1 cellular context compared by ENCODE assay signal in the genomic region with DNA sequence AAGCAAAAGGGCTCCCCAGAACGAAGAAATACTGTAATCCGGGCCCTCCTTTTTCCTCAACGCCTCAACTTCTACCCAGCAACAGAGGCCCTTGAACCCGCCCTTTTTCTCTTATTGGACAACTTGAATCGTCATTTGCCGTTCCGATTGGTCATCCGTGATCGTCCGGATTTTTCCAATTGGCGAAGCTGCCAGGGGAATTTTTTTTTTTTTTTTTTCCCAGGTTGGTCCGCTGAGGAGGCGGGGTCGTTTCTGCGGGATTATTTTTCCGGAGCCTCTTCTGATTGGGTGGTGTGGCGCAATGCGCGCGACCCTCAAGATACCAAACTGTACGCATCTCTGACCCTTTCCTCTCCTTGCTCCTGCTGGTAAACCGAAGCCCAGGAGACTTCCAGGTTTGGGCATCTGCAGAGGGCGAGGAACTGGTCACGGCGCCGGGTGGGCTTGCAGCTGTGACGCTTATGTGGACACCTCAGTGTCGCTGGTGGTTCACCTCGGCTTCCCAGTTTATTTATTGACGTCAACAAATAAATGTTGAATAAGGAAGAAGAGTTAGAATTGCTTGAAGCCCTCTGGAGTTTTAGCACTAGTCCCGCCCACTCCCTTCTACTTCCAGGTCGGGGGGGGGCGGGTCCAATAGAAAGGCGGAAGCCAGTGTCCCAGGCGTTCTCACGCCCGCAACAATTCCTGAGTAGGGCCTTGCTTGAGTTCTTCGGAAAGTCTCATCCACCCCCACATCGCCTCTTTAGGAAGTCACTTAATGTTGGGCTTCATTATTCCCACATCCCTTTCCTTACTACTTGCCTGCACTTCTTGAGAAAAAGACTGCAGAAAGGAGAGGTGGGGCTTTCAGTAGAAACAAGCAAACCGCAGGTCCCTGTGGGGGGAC.
TF ChIP-seq lines count a peak whose summit lies in the region.

A gene with protein sequence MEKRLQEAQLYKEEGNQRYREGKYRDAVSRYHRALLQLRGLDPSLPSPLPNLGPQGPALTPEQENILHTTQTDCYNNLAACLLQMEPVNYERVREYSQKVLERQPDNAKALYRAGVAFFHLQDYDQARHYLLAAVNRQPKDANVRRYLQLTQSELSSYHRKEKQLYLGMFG (plus strand): TSS at position 654 of the 889 bp plus-strand sequence. CDS start 363 bp downstream, outside the sequence.

TF ChIP-seq in HepG2, 621 proteins besides CTCF, POLR2A, EP300 and RAD21 (continued from another document and continues in another):
- TF ChIP-seq, protein P1, sequence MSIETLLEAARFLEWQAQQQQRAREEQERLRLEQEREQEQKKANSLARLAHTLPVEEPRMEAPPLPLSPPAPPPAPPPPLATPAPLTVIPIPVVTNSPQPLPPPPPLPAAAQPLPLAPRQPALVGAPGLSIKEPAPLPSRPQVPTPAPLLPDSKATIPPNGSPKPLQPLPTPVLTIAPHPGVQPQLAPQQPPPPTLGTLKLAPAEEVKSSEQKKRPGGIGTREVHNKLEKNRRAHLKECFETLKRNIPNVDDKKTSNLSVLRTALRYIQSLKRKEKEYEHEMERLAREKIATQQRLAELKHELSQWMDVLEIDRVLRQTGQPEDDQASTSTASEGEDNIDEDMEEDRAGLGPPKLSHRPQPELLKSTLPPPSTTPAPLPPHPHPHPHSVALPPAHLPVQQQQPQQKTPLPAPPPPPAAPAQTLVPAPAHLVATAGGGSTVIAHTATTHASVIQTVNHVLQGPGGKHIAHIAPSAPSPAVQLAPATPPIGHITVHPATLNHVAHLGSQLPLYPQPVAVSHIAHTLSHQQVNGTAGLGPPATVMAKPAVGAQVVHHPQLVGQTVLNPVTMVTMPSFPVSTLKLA (IDR thresholded peaks at IDR 0.05) = no peak
- no peak for TF ChIP-seq NR2F1 (CRISPR knock-in tag; IDR thresholded peaks at IDR 0.05)
- no peak for TF ChIP-seq ZNF17 (CRISPR knock-in tag; IDR thresholded peaks at IDR 0.05)
- TF ChIP-seq ZNF891 (CRISPR knock-in tag; IDR thresholded peaks at IDR 0.05) = no peak
- TF ChIP-seq CHD4 (IDR thresholded peaks at IDR 0.05; ENCODE audit: borderline replicate concordance, low read length) = peak; percentile 77; the same call in 1 of the 2 replicates
- no peak for TF ChIP-seq YEATS4 (CRISPR knock-in tag; IDR thresholded peaks at IDR 0.05; ENCODE audit: borderline replicate concordance)
- TF ChIP-seq, protein P2, sequence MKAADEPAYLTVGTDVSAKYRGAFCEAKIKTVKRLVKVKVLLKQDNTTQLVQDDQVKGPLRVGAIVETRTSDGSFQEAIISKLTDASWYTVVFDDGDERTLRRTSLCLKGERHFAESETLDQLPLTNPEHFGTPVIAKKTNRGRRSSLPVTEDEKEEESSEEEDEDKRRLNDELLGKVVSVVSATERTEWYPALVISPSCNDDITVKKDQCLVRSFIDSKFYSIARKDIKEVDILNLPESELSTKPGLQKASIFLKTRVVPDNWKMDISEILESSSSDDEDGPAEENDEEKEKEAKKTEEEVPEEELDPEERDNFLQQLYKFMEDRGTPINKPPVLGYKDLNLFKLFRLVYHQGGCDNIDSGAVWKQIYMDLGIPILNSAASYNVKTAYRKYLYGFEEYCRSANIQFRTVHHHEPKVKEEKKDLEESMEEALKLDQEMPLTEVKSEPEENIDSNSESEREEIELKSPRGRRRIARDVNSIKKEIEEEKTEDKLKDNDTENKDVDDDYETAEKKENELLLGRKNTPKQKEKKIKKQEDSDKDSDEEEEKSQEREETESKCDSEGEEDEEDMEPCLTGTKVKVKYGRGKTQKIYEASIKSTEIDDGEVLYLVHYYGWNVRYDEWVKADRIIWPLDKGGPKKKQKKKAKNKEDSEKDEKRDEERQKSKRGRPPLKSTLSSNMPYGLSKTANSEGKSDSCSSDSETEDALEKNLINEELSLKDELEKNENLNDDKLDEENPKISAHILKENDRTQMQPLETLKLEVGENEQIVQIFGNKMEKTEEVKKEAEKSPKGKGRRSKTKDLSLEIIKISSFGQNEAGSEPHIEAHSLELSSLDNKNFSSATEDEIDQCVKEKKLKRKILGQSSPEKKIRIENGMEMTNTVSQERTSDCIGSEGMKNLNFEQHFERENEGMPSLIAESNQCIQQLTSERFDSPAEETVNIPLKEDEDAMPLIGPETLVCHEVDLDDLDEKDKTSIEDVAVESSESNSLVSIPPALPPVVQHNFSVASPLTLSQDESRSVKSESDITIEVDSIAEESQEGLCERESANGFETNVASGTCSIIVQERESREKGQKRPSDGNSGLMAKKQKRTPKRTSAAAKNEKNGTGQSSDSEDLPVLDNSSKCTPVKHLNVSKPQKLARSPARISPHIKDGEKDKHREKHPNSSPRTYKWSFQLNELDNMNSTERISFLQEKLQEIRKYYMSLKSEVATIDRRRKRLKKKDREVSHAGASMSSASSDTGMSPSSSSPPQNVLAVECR (CRISPR knock-in tag; IDR thresholded peaks at IDR 0.05; ENCODE audit: borderline replicate concordance) = peak; percentile 85; the same call in 1 of the 2 replicates
- TF ChIP-seq GTF3A (CRISPR knock-in tag; conservative IDR thresholded peaks at IDR 0.05) = no peak
- TF ChIP-seq, protein P3, sequence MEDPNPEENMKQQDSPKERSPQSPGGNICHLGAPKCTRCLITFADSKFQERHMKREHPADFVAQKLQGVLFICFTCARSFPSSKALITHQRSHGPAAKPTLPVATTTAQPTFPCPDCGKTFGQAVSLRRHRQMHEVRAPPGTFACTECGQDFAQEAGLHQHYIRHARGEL (CRISPR knock-in tag; IDR thresholded peaks at IDR 0.05) = no peak
- TF ChIP-seq POGZ (CRISPR knock-in tag; IDR thresholded peaks at IDR 0.05) = no peak
- no peak for TF ChIP-seq ZFAT (CRISPR knock-in tag; conservative IDR thresholded peaks at IDR 0.05)
- TF ChIP-seq CENPT (CRISPR knock-in tag; IDR thresholded peaks at IDR 0.05; ENCODE audit: low read depth) = no peak
- TF ChIP-seq ZFP37 (CRISPR knock-in tag; IDR thresholded peaks at IDR 0.05; ENCODE audit: borderline replicate concordance) = no peak
- TF ChIP-seq RBM39 (IDR thresholded peaks at IDR 0.05; ENCODE audit: low read depth, low read length, poor library complexity, severe bottlenecking) = peak; percentile 14
- no peak for TF ChIP-seq ZNF589 (CRISPR knock-in tag; conservative IDR thresholded peaks at IDR 0.05)
- no peak for TF ChIP-seq ZNF549 (CRISPR knock-in tag; IDR thresholded peaks at IDR 0.05)
- TF ChIP-seq NR2F6 (IDR thresholded peaks at IDR 0.05) = no peak
- no peak for TF ChIP-seq NR2F6 (CRISPR knock-in tag; IDR thresholded peaks at IDR 0.05)
- TF ChIP-seq ZNF746 (CRISPR knock-in tag; IDR thresholded peaks at IDR 0.05) = no peak
- TF ChIP-seq ZNF775 (CRISPR knock-in tag; IDR thresholded peaks at IDR 0.05; ENCODE audit: borderline replicate concordance) = no peak
- no peak for TF ChIP-seq KDM1A (CRISPR knock-in tag; IDR thresholded peaks at IDR 0.05)
- peak; percentile 46; the same call in 1 of the 2 replicates for TF ChIP-seq ATF1 (CRISPR knock-in tag; IDR thresholded peaks at IDR 0.05)
- no peak for TF ChIP-seq KMT2B (CRISPR knock-in tag; IDR thresholded peaks at IDR 0.05)
- TF ChIP-seq, protein P4, sequence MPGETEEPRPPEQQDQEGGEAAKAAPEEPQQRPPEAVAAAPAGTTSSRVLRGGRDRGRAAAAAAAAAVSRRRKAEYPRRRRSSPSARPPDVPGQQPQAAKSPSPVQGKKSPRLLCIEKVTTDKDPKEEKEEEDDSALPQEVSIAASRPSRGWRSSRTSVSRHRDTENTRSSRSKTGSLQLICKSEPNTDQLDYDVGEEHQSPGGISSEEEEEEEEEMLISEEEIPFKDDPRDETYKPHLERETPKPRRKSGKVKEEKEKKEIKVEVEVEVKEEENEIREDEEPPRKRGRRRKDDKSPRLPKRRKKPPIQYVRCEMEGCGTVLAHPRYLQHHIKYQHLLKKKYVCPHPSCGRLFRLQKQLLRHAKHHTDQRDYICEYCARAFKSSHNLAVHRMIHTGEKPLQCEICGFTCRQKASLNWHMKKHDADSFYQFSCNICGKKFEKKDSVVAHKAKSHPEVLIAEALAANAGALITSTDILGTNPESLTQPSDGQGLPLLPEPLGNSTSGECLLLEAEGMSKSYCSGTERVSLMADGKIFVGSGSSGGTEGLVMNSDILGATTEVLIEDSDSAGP (CRISPR knock-in tag; IDR thresholded peaks at IDR 0.05; ENCODE audit: borderline replicate concordance) = no peak
- no peak for TF ChIP-seq JUNB (CRISPR knock-in tag; IDR thresholded peaks at IDR 0.05; ENCODE audit: borderline replicate concordance)
- TF ChIP-seq MAFF (IDR thresholded peaks at IDR 0.05; ENCODE audit: low read depth, low read length) = no peak
- no peak for TF ChIP-seq HOXA7 (CRISPR knock-in tag; IDR thresholded peaks at IDR 0.05)
- TF ChIP-seq, protein P5, sequence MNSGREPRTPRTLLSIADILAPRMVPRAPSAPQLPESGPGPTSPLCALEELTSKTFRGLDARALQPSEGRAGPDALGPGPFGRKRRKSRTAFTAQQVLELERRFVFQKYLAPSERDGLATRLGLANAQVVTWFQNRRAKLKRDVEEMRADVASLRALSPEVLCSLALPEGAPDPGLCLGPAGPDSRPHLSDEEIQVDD (CRISPR knock-in tag; IDR thresholded peaks at IDR 0.05; ENCODE audit: borderline replicate concordance) = no peak
- 0 out of 2 replicates have a peak, but pooled peaks have one; percentile 19 for TF ChIP-seq ZNF230 (CRISPR knock-in tag; IDR thresholded peaks at IDR 0.05)
- peak; percentile 79 for TF ChIP-seq GABPA (IDR thresholded peaks at IDR 0.05; ENCODE audit: low read depth, low read length)
- TF ChIP-seq GABPA (CRISPR knock-in tag; IDR thresholded peaks at IDR 0.05; ENCODE audit: low read depth) = peak; percentile 95
- TF ChIP-seq HMG20B (CRISPR knock-in tag; conservative IDR thresholded peaks at IDR 0.05) = 0 out of 2 replicates have a peak, but pooled peaks have one; percentile 17
- TF ChIP-seq, protein P6, sequence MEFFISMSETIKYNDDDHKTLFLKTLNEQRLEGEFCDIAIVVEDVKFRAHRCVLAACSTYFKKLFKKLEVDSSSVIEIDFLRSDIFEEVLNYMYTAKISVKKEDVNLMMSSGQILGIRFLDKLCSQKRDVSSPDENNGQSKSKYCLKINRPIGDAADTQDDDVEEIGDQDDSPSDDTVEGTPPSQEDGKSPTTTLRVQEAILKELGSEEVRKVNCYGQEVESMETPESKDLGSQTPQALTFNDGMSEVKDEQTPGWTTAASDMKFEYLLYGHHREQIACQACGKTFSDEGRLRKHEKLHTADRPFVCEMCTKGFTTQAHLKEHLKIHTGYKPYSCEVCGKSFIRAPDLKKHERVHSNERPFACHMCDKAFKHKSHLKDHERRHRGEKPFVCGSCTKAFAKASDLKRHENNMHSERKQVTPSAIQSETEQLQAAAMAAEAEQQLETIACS (CRISPR knock-in tag; IDR thresholded peaks at IDR 0.05) = peak; percentile 78
- no peak for TF ChIP-seq PAWR (CRISPR knock-in tag; IDR thresholded peaks at IDR 0.05; ENCODE audit: borderline replicate concordance)
- no peak for TF ChIP-seq RELA (CRISPR knock-in tag; IDR thresholded peaks at IDR 0.05)
- TF ChIP-seq, protein P7, sequence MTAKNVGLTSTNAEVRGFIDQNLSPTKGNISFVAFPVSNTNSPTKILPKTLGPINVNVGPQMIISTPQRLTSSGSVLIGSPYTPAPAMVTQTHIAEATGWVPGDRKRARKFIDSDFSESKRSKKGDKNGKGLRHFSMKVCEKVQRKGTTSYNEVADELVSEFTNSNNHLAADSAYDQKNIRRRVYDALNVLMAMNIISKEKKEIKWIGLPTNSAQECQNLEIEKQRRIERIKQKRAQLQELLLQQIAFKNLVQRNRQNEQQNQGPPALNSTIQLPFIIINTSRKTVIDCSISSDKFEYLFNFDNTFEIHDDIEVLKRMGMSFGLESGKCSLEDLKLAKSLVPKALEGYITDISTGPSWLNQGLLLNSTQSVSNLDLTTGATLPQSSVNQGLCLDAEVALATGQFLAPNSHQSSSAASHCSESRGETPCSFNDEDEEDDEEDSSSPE (CRISPR knock-in tag; IDR thresholded peaks at IDR 0.05) = peak; percentile 7; the same call in 1 of the 2 replicates
- TF ChIP-seq TEAD2 (CRISPR knock-in tag; IDR thresholded peaks at IDR 0.05) = no peak
- no peak for TF ChIP-seq HNRNPH1 (optimal IDR thresholded peaks at IDR 0.05; ENCODE audit: low read depth, low read length)
- no peak for TF ChIP-seq MTA1 (CRISPR knock-in tag; IDR thresholded peaks at IDR 0.05; ENCODE audit: borderline replicate concordance)
- no peak for TF ChIP-seq ZSCAN25 (CRISPR knock-in tag; IDR thresholded peaks at IDR 0.05)
- no peak for TF ChIP-seq ZNF616 (CRISPR knock-in tag; IDR thresholded peaks at IDR 0.05; ENCODE audit: low read depth)
- TF ChIP-seq KLF13 (CRISPR knock-in tag; IDR thresholded peaks at IDR 0.05) = no peak
- TF ChIP-seq KAT7 (CRISPR knock-in tag; IDR thresholded peaks at IDR 0.05; ENCODE audit: borderline replicate concordance) = no peak
- peak; percentile 33; the same call in 1 of the 2 replicates for TF ChIP-seq NR2F2 (IDR thresholded peaks at IDR 0.05; ENCODE audit: borderline replicate concordance, low read depth)
- no peak; the same call in 1 of the 2 replicates for TF ChIP-seq CC2D1A (CRISPR knock-in tag; IDR thresholded peaks at IDR 0.05)
- no peak for TF ChIP-seq ZNF879 (CRISPR knock-in tag; IDR thresholded peaks at IDR 0.05)
- TF ChIP-seq, protein P8, sequence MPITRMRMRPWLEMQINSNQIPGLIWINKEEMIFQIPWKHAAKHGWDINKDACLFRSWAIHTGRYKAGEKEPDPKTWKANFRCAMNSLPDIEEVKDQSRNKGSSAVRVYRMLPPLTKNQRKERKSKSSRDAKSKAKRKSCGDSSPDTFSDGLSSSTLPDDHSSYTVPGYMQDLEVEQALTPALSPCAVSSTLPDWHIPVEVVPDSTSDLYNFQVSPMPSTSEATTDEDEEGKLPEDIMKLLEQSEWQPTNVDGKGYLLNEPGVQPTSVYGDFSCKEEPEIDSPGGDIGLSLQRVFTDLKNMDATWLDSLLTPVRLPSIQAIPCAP (CRISPR knock-in tag; IDR thresholded peaks at IDR 0.05; ENCODE audit: low read depth) = no peak
- TF ChIP-seq PCBP2 (optimal IDR thresholded peaks at IDR 0.05; ENCODE audit: low read depth, low read length, poor library complexity, severe bottlenecking) = no peak
- no peak for TF ChIP-seq AHR (CRISPR knock-in tag; IDR thresholded peaks at IDR 0.05)
- TF ChIP-seq, protein P9, sequence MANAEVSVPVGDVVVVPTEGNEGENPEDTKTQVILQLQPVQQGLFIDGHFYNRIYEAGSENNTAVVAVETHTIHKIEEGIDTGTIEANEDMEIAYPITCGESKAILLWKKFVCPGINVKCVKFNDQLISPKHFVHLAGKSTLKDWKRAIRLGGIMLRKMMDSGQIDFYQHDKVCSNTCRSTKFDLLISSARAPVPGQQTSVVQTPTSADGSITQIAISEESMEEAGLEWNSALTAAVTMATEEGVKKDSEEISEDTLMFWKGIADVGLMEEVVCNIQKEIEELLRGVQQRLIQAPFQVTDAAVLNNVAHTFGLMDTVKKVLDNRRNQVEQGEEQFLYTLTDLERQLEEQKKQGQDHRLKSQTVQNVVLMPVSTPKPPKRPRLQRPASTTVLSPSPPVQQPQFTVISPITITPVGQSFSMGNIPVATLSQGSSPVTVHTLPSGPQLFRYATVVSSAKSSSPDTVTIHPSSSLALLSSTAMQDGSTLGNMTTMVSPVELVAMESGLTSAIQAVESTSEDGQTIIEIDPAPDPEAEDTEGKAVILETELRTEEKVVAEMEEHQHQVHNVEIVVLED (CRISPR knock-in tag; IDR thresholded peaks at IDR 0.05; ENCODE audit: borderline replicate concordance) = no peak; the same call in 1 of the 2 replicates
- peak; percentile 75; the same call in 1 of the 2 replicates for TF ChIP-seq ZNF652 (CRISPR knock-in tag; IDR thresholded peaks at IDR 0.05; ENCODE audit: borderline replicate concordance, low read depth)
- 0 out of 2 replicates have a peak, but pooled peaks have one; percentile 31 for TF ChIP-seq ZFYVE20 (CRISPR knock-in tag; IDR thresholded peaks at IDR 0.05; ENCODE audit: borderline replicate concordance, low read depth)
- peak; percentile 62; the same call in 1 of the 2 replicates for TF ChIP-seq ZNF451 (CRISPR knock-in tag; IDR thresholded peaks at IDR 0.05)
- peak; percentile 31; the same call in 1 of the 2 replicates for TF ChIP-seq HCFC1 (IDR thresholded peaks at IDR 0.05; ENCODE audit: low read depth, low read length)
- TF ChIP-seq ZNF83 (CRISPR knock-in tag; IDR thresholded peaks at IDR 0.05; ENCODE audit: borderline replicate concordance) = no peak
